19 cellular contexts compared by ENCODE assay signal in the genomic region with DNA sequence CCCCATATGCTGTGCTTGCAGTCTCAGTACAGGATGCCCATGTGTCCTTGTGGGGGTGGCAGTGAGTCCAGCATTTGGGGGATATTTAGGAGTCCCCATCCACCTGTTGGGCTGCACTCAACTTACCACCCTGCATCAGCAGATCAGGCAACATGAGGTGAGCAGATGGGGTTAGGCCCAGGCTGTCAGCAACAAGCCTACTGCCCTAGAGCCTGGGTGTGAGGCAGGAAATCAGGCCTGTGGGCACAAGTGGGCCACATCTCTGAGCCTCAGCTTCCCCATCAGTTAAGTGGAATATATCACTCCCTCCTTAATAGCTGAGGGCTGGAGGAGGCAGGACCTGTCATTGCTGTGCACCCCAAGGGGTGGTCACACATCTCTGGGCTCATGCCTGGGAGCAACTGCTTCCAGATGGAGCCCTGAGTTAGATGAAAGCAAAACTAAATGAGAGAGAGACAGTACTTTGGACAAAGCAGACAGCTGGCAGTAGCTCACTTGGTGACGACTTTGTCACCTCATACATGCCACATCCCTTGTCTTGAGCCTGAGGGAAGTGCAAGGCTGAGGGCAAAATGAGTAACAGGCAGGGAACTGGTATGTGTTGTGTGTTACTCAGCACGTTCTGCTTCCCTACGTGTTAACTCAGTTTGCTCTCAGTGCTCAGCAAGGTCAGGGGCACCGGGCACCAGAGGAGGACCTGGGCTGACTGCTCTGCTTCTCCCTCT. TPM values are rescaled to one million over a fixed set of nuclear protein-coding genes. Genes with fewer than 3 reads are reported as not detected.
DNase-seq lines count a peak whose midpoint lies in the region; TF ChIP-seq lines count a peak whose summit lies in the region.
"Had no signal": no experiment of that assay in that cellular context is flagged by ENCODE, and none has a peak within 500 bp of the region (broad histone marks: within the 10 kb centered on the region; RNA-seq: fewer than 3 reads in every experiment).

No MANE protein-coding gene starts in this region.

- H3K79me1 ChIP-seq in neuronal stem cell (ENCODE audit: low read depth, low read length), result no peaks in the 10 kb centered on the region

- H3K18ac ChIP-seq in neuronal stem cell (ENCODE audit: low read length), result no peak overlapping the region

- H3K4me1 Mint-ChIP-seq in mesothelial cell of epicardium, result no peaks in the 10 kb centered on the region
- H3K4me1 Mint-ChIP-seq: memory B cell had no signal

- H2BK5ac ChIP-seq in neuronal stem cell (ENCODE audit: low read length), result no peak overlapping the region

- no peak overlapping the region for H3K4ac ChIP-seq in neuronal stem cell (ENCODE audit: low read length)

- WGBS in neuronal stem cell (ENCODE audit: extremely low coverage in 2 of 2, insufficient read length in 2 of 2, insufficient replicate concordance in 1 of 2), 2 donors, result no CpG with 5 or more reads among the region's 4 CpGs

- no peak overlapping the region for H4K8ac ChIP-seq in neuronal stem cell (ENCODE audit: low read depth, low read length)

- peaks cover 0 to 9% of the 10 kb centered on the region in 2 donors for H3K9me3 ChIP-seq in neuronal stem cell (replicated peaks in 1 of 2; ENCODE audit: control insufficient read depth in 2 of 2, insufficient read depth in 1 of 2, low read depth in 1 of 2, low read length in 2 of 2)
- H3K9me3 ChIP-seq: upper lobe of right lung had no signal

- H3K27me3 ChIP-seq in neuronal stem cell (ENCODE audit: control insufficient read depth in 3 of 3, insufficient read depth in 3 of 3, low read depth in 1 of 3, low read length in 3 of 3), result no peaks in the 10 kb centered on the region
- H3K27me3 ChIP-seq: upper lobe of right lung had no signal

- H2BK15ac ChIP-seq in neuronal stem cell (ENCODE audit: low read length), result no peak overlapping the region

- no peak overlapping the region for H2AK5ac ChIP-seq in neuronal stem cell (ENCODE audit: low read depth, low read length)

- H3K36me3 Mint-ChIP-seq in mesothelial cell of epicardium, result peaks cover 2% of the 10 kb centered on the region
- H3K36me3 Mint-ChIP-seq: activated naive CD4-positive, alpha-beta T cell treated with anti-CD3 and anti-CD28 coated beads, Interleukin-2, amount 50 U/mL, for 72 hours; memory B cell had no signal

- no peak overlapping the region for H4K91ac ChIP-seq in neuronal stem cell (ENCODE audit: low read depth, low read length, poor library complexity)

- H3K4me2 ChIP-seq in neuronal stem cell (ENCODE audit: insufficient read depth, low read length, poor library complexity, severe bottlenecking), result no peak overlapping the region

- H3K9me3 Mint-ChIP-seq in mesothelial cell of epicardium, result no peaks in the 10 kb centered on the region
- H3K9me3 Mint-ChIP-seq: activated naive CD4-positive, alpha-beta T cell treated with anti-CD3 and anti-CD28 coated beads, Interleukin-2, amount 50 U/mL, for 72 hours; memory B cell; nephron progenitor cell had no signal

- peaks cover 0 to 5% of the 10 kb centered on the region in 2 donors for H3K36me3 ChIP-seq in neuronal stem cell (replicated peaks in 1 of 2; ENCODE audit: control insufficient read depth in 2 of 2, insufficient read depth in 2 of 2, low read length in 2 of 2)
- H3K36me3 ChIP-seq: upper lobe of right lung had no signal

- no peak overlapping the region for H2AFZ ChIP-seq in neuronal stem cell (ENCODE audit: low read length)

- H2BK12ac ChIP-seq in neuronal stem cell (ENCODE audit: low read length), result no peak overlapping the region

- no peaks in the 10 kb centered on the region for H3K27me3 Mint-ChIP-seq in mesothelial cell of epicardium (ENCODE audit: low read depth)
- H3K27me3 Mint-ChIP-seq: memory B cell had no signal

- H3K27ac Mint-ChIP-seq in mesothelial cell of epicardium, result no peak overlapping the region
- H3K27ac Mint-ChIP-seq: memory B cell, nephron progenitor cell had no signal

- no peak overlapping the region for H3K14ac ChIP-seq in neuronal stem cell (ENCODE audit: low read length)

- DNase-seq in activated CD4-positive, alpha-beta T cell treated with anti-CD3 and anti-CD28 coated beads for 48 hours, result peak; percentile 11
- DNase-seq in activated CD4-positive, alpha-beta T cell treated with anti-CD3 and anti-CD28 coated beads for 1 hour, result no peak
- DNase-seq in RKO (ENCODE audit: low spot score) (peak; percentile 36), epithelial cell of prostate (ENCODE audit: low read depth, low spot score) (peak; percentile 10), neuronal stem cell (ENCODE audit: low spot score) (no peak), mesothelial cell of epicardium (ENCODE audit: low spot score in 2 of 2, unreplicated experiment in 2 of 2) (no peak), occipital lobe (lab: John Stamatoyannopoulos, UW) (no peak), NCI-H774 (lab: John Stamatoyannopoulos, UW) (no peak)
- DNase-seq: activated CD4-positive, CD25-positive, alpha-beta regulatory T cell; C1 segment of cervical spinal cord; NCI-H1694 treated with DMSO at 0.1 percent for 48 hours; NCI-H345; nephron progenitor cell; SIG-M5; stimulated activated naive CD4-positive, alpha-beta T cell treated with Interleukin-2 at 50 U/mL for 16 hours; upper lobe of right lung had no signal

- no peak overlapping the region for H2BK120ac ChIP-seq in neuronal stem cell (ENCODE audit: low read depth, low read length)

- H3K27ac ChIP-seq in epithelial cell of prostate (no peak overlapping the region), neuronal stem cell (replicated peaks; ENCODE audit: low read length) (no peak overlapping the region)
- H3K27ac ChIP-seq: upper lobe of right lung had no signal

- H3K4me3 Mint-ChIP-seq in mesothelial cell of epicardium, result no peak overlapping the region
- H3K4me3 Mint-ChIP-seq: memory B cell, nephron progenitor cell had no signal

- H3K23ac ChIP-seq in neuronal stem cell (ENCODE audit: low read depth, low read length, poor library complexity), result peak overlapping the region; percentile 85

- TF ChIP-seq CTCF in mesothelial cell of epicardium (IDR thresholded peaks at IDR 0.05; ENCODE audit: unreplicated experiment), result no peak

- peaks cover 0 to 2% of the 10 kb centered on the region in 2 donors for H3K4me1 ChIP-seq in neuronal stem cell (ENCODE audit: control insufficient read depth in 2 of 2, insufficient read depth in 1 of 2, low read depth in 1 of 2, low read length in 2 of 2)
- H3K4me1 ChIP-seq: upper lobe of right lung had no signal

- no peak overlapping the region for H3K4me3 ChIP-seq in neuronal stem cell (ENCODE audit: low read length in 2 of 2)
- H3K4me3 ChIP-seq: upper lobe of right lung had no signal

- H3K9ac ChIP-seq in neuronal stem cell (ENCODE audit: low read depth, low read length, poor library complexity), result no peak overlapping the region

RNA-seq across cellular contexts. Expression of a gene that starts 48.4 kb away (rescaled TPM):
- 13.5 TPM for polyA plus RNA-seq in neuronal stem cell (2013, experiment 1 of 2)
- polyA plus RNA-seq in neuronal stem cell (2013, experiment 2 of 2), result 13.3 TPM
- total RNA-seq in mesothelial cell of epicardium (39.7 to 40.4 TPM (median 40.2 TPM) in 3 replicates), occipital lobe (10.9 TPM)

RNA-seq across cellular contexts. Expression of a gene that starts 58.5 kb away (rescaled TPM):
- polyA plus RNA-seq in neuronal stem cell (2013, experiment 1 of 2), result 4.1 TPM
- polyA plus RNA-seq in neuronal stem cell (2013, experiment 2 of 2), result 3.7 TPM
- total RNA-seq in mesothelial cell of epicardium (28.2 to 30.6 TPM (median 28.8 TPM) in 3 replicates), occipital lobe (0.78 TPM)
- total RNA-seq: dermis microvascular lymphatic vessel endothelial cell had no signal

Comparison
In these comparisons a context has a peak if more than half of its experiments do, and no peak if none do; other contexts are left out.
1. DNase-seq: peak in activated CD4-positive, alpha-beta T cell treated with anti-CD3 and anti-CD28 coated beads for 48 hours (single experiment), RKO (single experiment) and epithelial cell of prostate (single experiment); none in activated CD4-positive, alpha-beta T cell treated with anti-CD3 and anti-CD28 coated beads for 1 hour (single experiment), neuronal stem cell (single experiment), mesothelial cell of epicardium (0 of 2), occipital lobe (single experiment) and NCI-H774 (single experiment).
2. RNA of a gene that starts 58.5 kb away (total RNA-seq): 28.2 to 30.6 TPM in mesothelial cell of epicardium; 0.78 TPM in occipital lobe (single experiment); every median in the first group is over 10 times any median in the second.